In genomic region chr2:25304339-25304728, GRCh38 we compare ENCODE assay signal across 1 cellular context.
TF ChIP-seq lines count a peak whose summit lies in the region.

No MANE protein-coding gene starts in this region.

TF ChIP-seq in HepG2, 621 proteins besides CTCF, POLR2A, EP300 and RAD21 (continued from another document):
- TF ChIP-seq HINFP (CRISPR knock-in tag; IDR thresholded peaks at IDR 0.05; ENCODE audit: low read depth) (no peak), ZNF264 (CRISPR knock-in tag; IDR thresholded peaks at IDR 0.05) (no peak), AHR (CRISPR knock-in tag; IDR thresholded peaks at IDR 0.05) (no peak), ZIK1 (CRISPR knock-in tag; IDR thresholded peaks at IDR 0.05; ENCODE audit: borderline replicate concordance, low read depth) (no peak), MEF2D (CRISPR knock-in tag; IDR thresholded peaks at IDR 0.05) (no peak), RBFOX2 (IDR thresholded peaks at IDR 0.05; ENCODE audit: low read depth, low read length) (no peak), TCF7 (IDR thresholded peaks at IDR 0.05; ENCODE audit: low read depth) (no peak), KDM2A (CRISPR knock-in tag; IDR thresholded peaks at IDR 0.05; ENCODE audit: borderline replicate concordance, low read depth) (no peak), NFKB2 (CRISPR knock-in tag; IDR thresholded peaks at IDR 0.05; ENCODE audit: borderline replicate concordance) (no peak), ZSCAN5A (CRISPR knock-in tag; IDR thresholded peaks at IDR 0.05; ENCODE audit: borderline replicate concordance) (no peak)
